Comparison of ENCODE assay signal across 9 cellular contexts in the genomic region with DNA sequence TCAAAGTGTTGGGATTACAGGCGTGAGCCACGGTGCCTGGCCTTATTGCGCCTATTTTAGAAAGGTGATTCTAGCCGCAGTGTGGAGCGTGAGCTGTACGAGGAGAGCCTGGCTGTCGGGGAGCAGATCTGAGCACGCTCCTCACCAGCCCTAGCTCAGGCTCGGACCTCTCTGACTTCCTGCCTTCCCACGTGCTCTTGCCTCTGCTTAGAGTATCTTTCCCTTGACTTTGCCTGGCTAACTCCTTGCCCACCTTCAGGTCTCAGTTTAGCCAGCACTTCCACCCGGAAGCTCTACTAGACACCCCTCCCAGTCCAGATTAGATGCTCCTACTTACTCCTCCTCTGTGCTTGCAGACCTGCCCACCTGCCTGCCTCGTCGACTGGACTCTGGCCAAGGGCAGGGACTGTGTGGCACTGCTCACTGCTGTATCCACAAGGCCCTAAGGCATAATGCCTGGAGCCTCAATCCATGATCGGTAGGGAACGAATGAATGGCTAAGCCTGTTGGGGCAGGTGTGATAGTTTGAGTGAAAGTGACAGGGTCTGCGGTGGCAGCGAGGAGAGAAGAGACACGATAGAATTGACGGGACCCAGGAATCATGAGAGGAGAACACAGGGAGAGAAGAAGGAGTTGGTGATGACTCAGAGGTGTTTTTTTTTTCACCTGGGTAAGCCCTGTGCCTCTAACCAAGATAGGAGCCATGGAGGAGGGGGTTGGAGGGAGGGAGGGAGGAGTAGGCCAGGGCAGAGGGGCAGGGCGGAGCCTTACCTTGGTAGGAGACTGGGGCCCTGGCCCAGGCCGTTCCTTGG. TPM values are rescaled to one million over a fixed set of nuclear protein-coding genes. Genes with fewer than 3 reads are reported as not detected.
DNase-seq lines count a peak whose midpoint lies in the region; ATAC-seq and TF ChIP-seq lines count a peak whose summit lies in the region.
"Had no signal": no experiment of that assay in that cellular context is flagged by ENCODE, and none has a peak within 500 bp of the region (broad histone marks: within the 10 kb centered on the region; RNA-seq: fewer than 3 reads in every experiment).

No MANE protein-coding gene starts in this region.

- no peak for TF ChIP-seq CTCF in chondrocyte (IDR thresholded peaks at IDR 0.05)

- H3K4me1 ChIP-seq in mucosa of rectum (ENCODE audit: control insufficient read depth in 2 of 2, insufficient read depth in 2 of 2, low read length in 2 of 2): peaks cover 38 to 62% of the 10 kb centered on the region in 2 donors

- no peak overlapping the region for H3K4me3 Mint-ChIP-seq in stimulated activated naive CD8-positive, alpha-beta T cell treated with anti-CD3 and anti-CD28 coated beads, Interleukin-15, Interleukin-2, amounts not matched to agents 100 ng/mL and 50 ng/mL, for 24 hours
- H3K4me3 Mint-ChIP-seq in chondrocyte (ENCODE audit: unreplicated experiment): no peak overlapping the region

- H3K36me3 ChIP-seq in mucosa of rectum (ENCODE audit: control insufficient read depth in 2 of 2, insufficient read depth in 2 of 2, low read length in 2 of 2): no peaks in the 10 kb centered on the region

- H3K27ac ChIP-seq in mucosa of rectum (ENCODE audit: low read depth in 2 of 2, low read length in 2 of 2): peak overlapping the region; percentile 94 to 97

- no peak for DNase-seq in stimulated activated naive CD8-positive, alpha-beta T cell treated with anti-CD3 and anti-CD28 coated beads, Interleukin-15, Interleukin-2, amounts not matched to agents 100 U/mL and 50 U/mL, for 24 hours
- DNase-seq in chondrocyte (ENCODE audit: low spot score): no peak
- no peak for DNase-seq in C1 segment of cervical spinal cord (lab: John Stamatoyannopoulos, UW)
- no peak for DNase-seq in AG08396 (ENCODE audit: low spot score)
- DNase-seq: NCI-H1694 had no signal

- peak overlapping the region; percentile 10 to 43 for H3K4me3 ChIP-seq in mucosa of rectum (ENCODE audit: low read length in 2 of 2)

- no peaks in the 10 kb centered on the region for H3K9me3 Mint-ChIP-seq in stimulated activated naive CD8-positive, alpha-beta T cell treated with anti-CD3 and anti-CD28 coated beads, Interleukin-15, Interleukin-2, amounts not matched to agents 100 ng/mL and 50 ng/mL, for 24 hours
- no peaks in the 10 kb centered on the region for H3K9me3 Mint-ChIP-seq in chondrocyte (ENCODE audit: low read depth)

- peaks cover 45% of the 10 kb centered on the region for H3K4me1 Mint-ChIP-seq in stimulated activated naive CD8-positive, alpha-beta T cell treated with anti-CD3 and anti-CD28 coated beads, Interleukin-15, Interleukin-2, amounts not matched to agents 100 ng/mL and 50 ng/mL, for 24 hours (ENCODE audit: low read depth)
- H3K4me1 Mint-ChIP-seq in chondrocyte (ENCODE audit: low read depth): peaks cover 47% of the 10 kb centered on the region

- no peaks in the 10 kb centered on the region for H3K36me3 Mint-ChIP-seq in stimulated activated naive CD8-positive, alpha-beta T cell treated with anti-CD3 and anti-CD28 coated beads, Interleukin-15, Interleukin-2, amounts not matched to agents 100 ng/mL and 50 ng/mL, for 24 hours (ENCODE audit: low read depth)
- H3K36me3 Mint-ChIP-seq in chondrocyte (ENCODE audit: low read depth): no peaks in the 10 kb centered on the region

- no peak for ATAC-seq in stimulated activated naive CD8-positive, alpha-beta T cell treated with anti-CD3 and anti-CD28 coated beads, Interleukin-15, Interleukin-2, amounts not matched to agents 100 U/mL and 50 U/mL, for 24 hours
- ATAC-seq in HG02852 (IDR thresholded peaks at IDR 0.05; ENCODE audit: unreplicated experiment) (no peak), GM18858 (IDR thresholded peaks at IDR 0.05; ENCODE audit: unreplicated experiment) (no peak)

- peak overlapping the region; percentile 46 for H3K27ac Mint-ChIP-seq in stimulated activated naive CD8-positive, alpha-beta T cell treated with anti-CD3 and anti-CD28 coated beads, Interleukin-15, Interleukin-2, amounts not matched to agents 100 ng/mL and 50 ng/mL, for 24 hours
- H3K27ac Mint-ChIP-seq in chondrocyte (ENCODE audit: unreplicated experiment): peak overlapping the region; percentile 19

- H3K27me3 ChIP-seq in mucosa of rectum (ENCODE audit: control insufficient read depth in 2 of 2, insufficient read depth in 2 of 2, low read length in 2 of 2): no peaks in the 10 kb centered on the region

- no peaks in the 10 kb centered on the region for H3K27me3 Mint-ChIP-seq in stimulated activated naive CD8-positive, alpha-beta T cell treated with anti-CD3 and anti-CD28 coated beads, Interleukin-15, Interleukin-2, amounts not matched to agents 100 ng/mL and 50 ng/mL, for 24 hours
- H3K27me3 Mint-ChIP-seq in chondrocyte (ENCODE audit: low read depth): no peaks in the 10 kb centered on the region

- H3K9ac ChIP-seq in mucosa of rectum (ENCODE audit: low read depth in 1 of 2, low read length in 2 of 2): peak overlapping the region; percentile 53 to 57

- H3K9me3 ChIP-seq in mucosa of rectum (ENCODE audit: control insufficient read depth in 2 of 2, low read length in 2 of 2): no peaks in the 10 kb centered on the region

RNA-seq across cellular contexts. Expression of a gene that starts 28.1 kb away (rescaled TPM):
- total RNA-seq in chondrocyte: 114 to 136 TPM (median 128 TPM) in 3 replicates
